23 cellular contexts compared by ENCODE assay signal in genomic region chr20:36015806-36016401, GRCh38. TPM values are rescaled to one million over a fixed set of nuclear protein-coding genes. Genes with fewer than 3 reads are reported as not detected.
A peak's percentile ranks its signal among the peaks of the same experiment; 100 is the strongest.
DNase-seq lines count a peak whose midpoint lies in the region; ATAC-seq, FAIRE-seq and TF ChIP-seq lines count a peak whose summit lies in the region.
"Had no signal": no experiment of that assay in that cellular context is flagged by ENCODE, and none has a peak within 500 bp of the region (broad histone marks: within the 10 kb centered on the region; RNA-seq: fewer than 3 reads in every experiment).

No MANE protein-coding gene starts in this region.

- H3K23ac ChIP-seq in IMR-90 (ENCODE audit: low read depth, low read length) (no peak overlapping the region), H1 (ENCODE audit: insufficient read length) (no peak overlapping the region)

- H4K8ac ChIP-seq in IMR-90 (ENCODE audit: low read depth in 2 of 2, low read length in 2 of 2) = no peak overlapping the region
- H4K8ac ChIP-seq in H1 (ENCODE audit: extremely low read depth, insufficient read depth, low read length) = no peak overlapping the region

- H2BK15ac ChIP-seq in IMR-90 (ENCODE audit: low read depth, low read length) (no peak overlapping the region), H1 (ENCODE audit: low read length) (no peak overlapping the region)

- peaks cover 30% of the 10 kb centered on the region for H3K4me1 Mint-ChIP-seq in osteocyte (ENCODE audit: unreplicated experiment)
- H3K4me1 Mint-ChIP-seq: CD14-positive monocyte; CD8-positive, alpha-beta memory T cell had no signal

- dilution Hi-C loops in IMR-90 (cut with HindIII; ENCODE audit: low sequenced_read_pairs, unreplicated experiment) = no loop called here

- FAIRE-seq in K562 (lab: Jason Lieb, UNC) (no peak), H1 (lab: Jason Lieb, UNC) (no peak)
- FAIRE-seq: D721Med, GM12878, H54 had no signal

- no peaks in the 10 kb centered on the region for H3K9me3 ChIP-seq in IMR-90 (ENCODE audit: control insufficient read depth, insufficient read depth, low read length)
- H3K9me3 ChIP-seq in K562 (replicated peaks; ENCODE audit: control insufficient read depth, insufficient read depth, low read depth, low read length) = no peaks in the 10 kb centered on the region
- H3K9me3 ChIP-seq in H1 (ENCODE audit: insufficient read depth in 2 of 2, low read depth in 1 of 2, low read length in 1 of 2) = no peaks in the 10 kb centered on the region
- H3K9me3 ChIP-seq: BE2C; BLaER1 treated with 17β-estradiol and CSF1 and Interleukin-3, amounts not matched to agents 10 nM and 100 nM; HAP-1 had no signal

- TF ChIP-seq POLR2A in IMR-90 (IDR thresholded peaks at IDR 0.05; ENCODE audit: low read depth, low read length) (no peak), K562 (conservative IDR thresholded peaks at IDR 0.05) (no peak), H1 (IDR thresholded peaks at IDR 0.05; ENCODE audit: control extremely low read depth in 1 of 2, low read depth in 2 of 2, low read length in 2 of 2) (no peak)

- no peak overlapping the region for H3K18ac ChIP-seq in IMR-90 (ENCODE audit: low read depth, low read length)
- H3K18ac ChIP-seq in H1 (ENCODE audit: extremely low read depth, low read length) = no peak overlapping the region

- H3K9me3 Mint-ChIP-seq in osteocyte (ENCODE audit: unreplicated experiment) = no peaks in the 10 kb centered on the region
- H3K9me3 Mint-ChIP-seq: CD4-positive, alpha-beta T cell; CD8-positive, alpha-beta memory T cell; GM23338; HFFc6 had no signal

- CTCF ChIA-PET in IMR-90 (lab: Yijun Ruan, JAX) (interaction anchor here (1.5 kb wide), 1 partner anchor 23 kb away, joined by 3 read pairs; no protein-coding TSS in a partner anchor), K562 (lab: Yijun Ruan, JAX; ENCODE audit: low intra/inter-chr PET ratio) (no interaction called here), H1 (lab: Charles Lee; ENCODE audit: partially characterized antibody) (no interaction called here)

- no peak overlapping the region for H2AFZ ChIP-seq in IMR-90 (replicated peaks; ENCODE audit: low read length, poor library complexity)
- H2AFZ ChIP-seq in K562 (ENCODE audit: low read depth, low read length) = no peak overlapping the region
- no peak overlapping the region for H2AFZ ChIP-seq in H1 (ENCODE audit: low read length)
- H2AFZ ChIP-seq: GM23338 had no signal

- H3K27ac ChIP-seq in IMR-90 (ENCODE audit: insufficient read depth, low read length) (no peak overlapping the region), K562 (ENCODE audit: extremely low read depth, low read depth, low read length) (no peak overlapping the region), H1 (ENCODE audit: low read depth, low read length) (no peak overlapping the region)
- H3K27ac ChIP-seq: BLaER1 treated with 17β-estradiol and CSF1 and Interleukin-3, amounts not matched to agents 10 nM and 100 nM had no signal

- H2BK12ac ChIP-seq in H1 (ENCODE audit: low read depth, low read length) = no peak overlapping the region

- H3K27ac Mint-ChIP-seq in osteocyte (ENCODE audit: unreplicated experiment) = peak overlapping the region; percentile 69
- H3K27ac Mint-ChIP-seq: CD14-positive monocyte; CD4-positive, alpha-beta T cell; CD8-positive, alpha-beta memory T cell; GM23338; HFFc6 had no signal

- POLR2A ChIA-PET in IMR-90 (lab: Charles Lee; ENCODE audit: unreplicated experiment) (interaction anchor here (0.6 kb wide), 1 partner anchor 35 kb away, joined by 4 read pairs; no protein-coding TSS in a partner anchor), K562 (lab: Yijun Ruan, JAX) (no interaction called here), H1 (lab: Charles Lee; ENCODE audit: partially characterized antibody) (no interaction called here)

- no peak overlapping the region for H3K4me2 ChIP-seq in IMR-90 (ENCODE audit: low read depth, low read length)
- no peak overlapping the region for H3K4me2 ChIP-seq in K562 (ENCODE audit: insufficient read depth, low read length)
- no peak overlapping the region for H3K4me2 ChIP-seq in H1 (ENCODE audit: insufficient read depth in 1 of 2, low read depth in 2 of 2, low read length in 2 of 2)
- H3K4me2 ChIP-seq: BLaER1 treated with 17β-estradiol and CSF1 and Interleukin-3, amounts not matched to agents 10 nM and 100 nM; GM23338 had no signal

- H3K36me3 Mint-ChIP-seq in osteocyte (ENCODE audit: unreplicated experiment) = no peaks in the 10 kb centered on the region
- H3K36me3 Mint-ChIP-seq: CD14-positive monocyte; CD8-positive, alpha-beta memory T cell had no signal

- peaks cover 15% of the 10 kb centered on the region for H3K9me1 ChIP-seq in IMR-90 (ENCODE audit: insufficient read depth, low read length)
- no peaks in the 10 kb centered on the region for H3K9me1 ChIP-seq in K562 (ENCODE audit: control insufficient read depth, insufficient read depth, low read length)

- H3K14ac ChIP-seq in IMR-90 (replicated peaks; ENCODE audit: low read depth, low read length) (no peak overlapping the region), H1 (ENCODE audit: insufficient read length) (no peak overlapping the region)

- H3K56ac ChIP-seq in IMR-90 (ENCODE audit: extremely low read depth, insufficient read depth, low read length) (no peak overlapping the region), H1 (replicated peaks; ENCODE audit: insufficient read length, low read depth, low read length) (no peak overlapping the region)

- H3K4ac ChIP-seq in IMR-90 (ENCODE audit: low read depth, low read length) (no peak overlapping the region), H1 (replicated peaks; ENCODE audit: insufficient read length, low read depth, low read length) (no peak overlapping the region)

- TF ChIP-seq EP300 in K562 (IDR thresholded peaks at IDR 0.05; ENCODE audit: low read length) (no peak), H1 (IDR thresholded peaks at IDR 0.05; ENCODE audit: borderline replicate concordance in 1 of 2, low read depth in 2 of 2, low read length in 2 of 2) (no peak)

- H2AK9ac ChIP-seq in IMR-90 (replicated peaks; ENCODE audit: low read depth, low read length, poor library complexity) = no peak overlapping the region

- no peak overlapping the region for H2BK20ac ChIP-seq in IMR-90 (ENCODE audit: low read depth, low read length)
- no peak overlapping the region for H2BK20ac ChIP-seq in H1 (ENCODE audit: low read length)

- H2AK5ac ChIP-seq in IMR-90 (ENCODE audit: low read depth, low read length) (no peak overlapping the region), H1 (ENCODE audit: low read depth, low read length) (no peak overlapping the region)

- BruUV-seq in IMR-90 (replicated peaks; lab: Mats Ljungman, UMichigan) (no TSS peak), K562 (replicated peaks; lab: Mats Ljungman, UMichigan) (no TSS peak)

- no peak overlapping the region for H2BK120ac ChIP-seq in IMR-90 (ENCODE audit: low read depth, low read length)
- H2BK120ac ChIP-seq in H1 (replicated peaks; ENCODE audit: low read depth, low read length) = no peak overlapping the region

- no peaks in the 10 kb centered on the region for H3K36me3 ChIP-seq in IMR-90 (ENCODE audit: control insufficient read depth, insufficient read depth, low read length)
- no peaks in the 10 kb centered on the region for H3K36me3 ChIP-seq in K562 (ENCODE audit: control insufficient read depth, insufficient read depth, low read length)
- H3K36me3 ChIP-seq in H1 (ENCODE audit: control insufficient read depth in 2 of 4, insufficient read depth in 4 of 4, low read length in 3 of 4) = no peaks in the 10 kb centered on the region
- H3K36me3 ChIP-seq: BE2C; BLaER1 treated with 17β-estradiol and CSF1 and Interleukin-3, amounts not matched to agents 10 nM and 100 nM; HAP-1 had no signal

- H4K91ac ChIP-seq in IMR-90 (ENCODE audit: insufficient read depth, low read depth, low read length) (no peak overlapping the region), H1 (replicated peaks; ENCODE audit: insufficient read length, low read length) (no peak overlapping the region)

- H3K4me1 ChIP-seq in IMR-90 (ENCODE audit: control insufficient read depth, insufficient read depth, low read length) (peaks cover 11% of the 10 kb centered on the region), K562 (replicated peaks in 1 of 2; ENCODE audit: control insufficient read depth in 2 of 2, insufficient read depth in 2 of 2, low read length in 2 of 2) (peaks cover 0 to 3% of the 10 kb centered on the region in 2 experiments; a peak in 1 of 5 replicates), H1 (replicated peaks in 1 of 4; ENCODE audit: control insufficient read depth in 3 of 4, insufficient read depth in 4 of 4, low read length in 3 of 4) (peaks cover 0 to 9% (median 4%) of the 10 kb centered on the region in 4 experiments; a peak in 5 of 7 replicates)
- H3K4me1 ChIP-seq: BE2C had no signal

- DNase-seq in IMR-90 = no peak
- DNase-seq in K562 (ENCODE audit: extremely low read depth in 1 of 4, low spot score in 3 of 4) = no peak
- DNase-seq in H1 (ENCODE audit: low read depth in 1 of 2, low spot score in 2 of 2) = no peak
- no peak for DNase-seq in osteocyte (ENCODE audit: extremely low spot score, unreplicated experiment)
- no peak for DNase-seq in NCI-H128 (lab: John Stamatoyannopoulos, UW; ENCODE audit: unreplicated experiment)
- no peak for DNase-seq in NCI-H524 treated with DMSO at 0.1 percent for 48 hours (lab: John Stamatoyannopoulos, UW)
- DNase-seq: AML-193; BE2C; CD4-positive, alpha-beta T cell; CD8-positive, alpha-beta memory T cell; DMS 273 treated with DMSO at 0.1 percent for 48 hours; DMS79; EL; GDM1; HFFc6 had no signal

- H3K4me3 Mint-ChIP-seq in osteocyte (ENCODE audit: unreplicated experiment) = no peak overlapping the region
- H3K4me3 Mint-ChIP-seq: CD14-positive monocyte; CD4-positive, alpha-beta T cell; CD8-positive, alpha-beta memory T cell; GM23338; HFFc6 had no signal

- H3K27me3 Mint-ChIP-seq in osteocyte (ENCODE audit: unreplicated experiment) = no peaks in the 10 kb centered on the region

- TF ChIP-seq RAD21 in IMR-90 (IDR thresholded peaks at IDR 0.05; ENCODE audit: low read length) = no peak
- TF ChIP-seq RAD21 in K562 (CRISPR knock-in tag; conservative IDR thresholded peaks at IDR 0.05 in 1 of 2, IDR thresholded peaks at IDR 0.05 in 1 of 2) = no peak
- no peak for TF ChIP-seq RAD21 in H1 (IDR thresholded peaks at IDR 0.05 in 1 of 2, conservative IDR thresholded peaks at IDR 0.05 in 1 of 2; ENCODE audit: low read depth in 2 of 2, low read length in 2 of 2)

- WGBS in IMR-90 (ENCODE audit: extremely low coverage in 2 of 2, insufficient read length in 1 of 2), 2 experiments = no CpG with 5 or more reads among the region's 1 CpG
- WGBS in K562 (ENCODE audit: insufficient coverage, low coverage, missing lambda C conversion rate) = 13% methylated on average over 1 of the region's 1 CpG
- 95% methylated on average over 1 of the region's 1 CpG; no CpG with 5 or more reads in 1 of the 2 experiments for WGBS in H1 (ENCODE audit: extremely low coverage in 1 of 2, insufficient coverage in 1 of 2, insufficient read length in 1 of 2, insufficient replicate concordance in 2 of 2, low coverage in 1 of 2, low lambda C conversion rate in 2 of 2, missing lambda C conversion rate in 1 of 2), 2 experiments

- H3K4me3 ChIP-seq in IMR-90 (ENCODE audit: insufficient read depth, low read depth, low read length) = no peak overlapping the region
- H3K4me3 ChIP-seq in K562 = no peak overlapping the region
- H3K4me3 ChIP-seq in H1 (ENCODE audit: extremely low read depth in 1 of 4, insufficient read depth in 2 of 4, low read depth in 3 of 4, low read length in 4 of 4) = no peak overlapping the region
- H3K4me3 ChIP-seq: BLaER1 treated with 17β-estradiol and CSF1 and Interleukin-3, amounts not matched to agents 10 nM and 100 nM; GM12878; GM23338; HAP-1 had no signal

- no peak overlapping the region for H2BK5ac ChIP-seq in IMR-90 (ENCODE audit: low read depth, low read length, poor library complexity, severe bottlenecking)
- H2BK5ac ChIP-seq in H1 (ENCODE audit: low read depth, low read length) = no peak overlapping the region

- H3K27me3 ChIP-seq in IMR-90 (ENCODE audit: control insufficient read depth, insufficient read depth, low read length) (peaks cover 3% of the 10 kb centered on the region; the same call in 1 of the 2 replicates), K562 (ENCODE audit: control insufficient read depth in 2 of 2, insufficient read depth in 2 of 2, low read length in 2 of 2) (no peaks in the 10 kb centered on the region), H1 (replicated peaks in 1 of 4; ENCODE audit: control insufficient read depth in 3 of 4, extremely low read depth in 1 of 4, insufficient read depth in 3 of 4, low read length in 3 of 4) (no peaks in the 10 kb centered on the region)
- H3K27me3 ChIP-seq: BE2C; BLaER1 treated with 17β-estradiol and CSF1 and Interleukin-3, amounts not matched to agents 10 nM and 100 nM had no signal

- H4K5ac ChIP-seq in IMR-90 (ENCODE audit: low read depth, low read length) (no peak overlapping the region), H1 (ENCODE audit: insufficient read length, low read depth, low read length) (no peak overlapping the region)

- H3K9ac ChIP-seq in IMR-90 (ENCODE audit: low read depth, low read length) = no peak overlapping the region
- H3K9ac ChIP-seq in K562 (ENCODE audit: insufficient read depth in 1 of 2, low read depth in 2 of 2, low read length in 2 of 2) = no peak overlapping the region
- no peak overlapping the region for H3K9ac ChIP-seq in H1 (replicated peaks in 1 of 4; ENCODE audit: extremely low read depth in 1 of 4, low read depth in 3 of 4, low read length in 3 of 4)
- H3K9ac ChIP-seq: BLaER1 treated with 17β-estradiol and CSF1 and Interleukin-3, amounts not matched to agents 10 nM and 100 nM had no signal

- no peaks in the 10 kb centered on the region; a peak in 1 of 4 replicates for H3K79me1 ChIP-seq in IMR-90 (ENCODE audit: low read depth in 1 of 2, low read length in 2 of 2)
- no peaks in the 10 kb centered on the region for H3K79me1 ChIP-seq in H1 (ENCODE audit: low read depth, low read length)

- no peak for TF ChIP-seq CTCF in IMR-90 (conservative IDR thresholded peaks at IDR 0.05; ENCODE audit: low read depth, low read length)
- no peak for TF ChIP-seq CTCF in K562 (IDR thresholded peaks at IDR 0.05 in 2 of 3, conservative IDR thresholded peaks at IDR 0.05 in 1 of 3; ENCODE audit: insufficient read depth in 2 of 3, low read depth in 1 of 3, low read length in 3 of 3)
- TF ChIP-seq CTCF in H1 (IDR thresholded peaks at IDR 0.05; ENCODE audit: control extremely low read depth in 1 of 3, insufficient read depth in 1 of 3, low read depth in 1 of 3, low read length in 3 of 3) = no peak
- TF ChIP-seq CTCF in osteocyte (IDR thresholded peaks at IDR 0.05) = no peak

- ATAC-seq in IMR-90 (ENCODE audit: low read depth) (no peak), K562 (no peak), GM18867 (IDR thresholded peaks at IDR 0.05; ENCODE audit: unreplicated experiment) (no peak)
- ATAC-seq: GM12878, GM23338 had no signal

- in situ Hi-C loops in IMR-90 (cut with MboI; ENCODE audit: low sequenced_read_pairs) (no loop called here), K562 (cut with MboI) (no loop called here)

- H4K20me1 ChIP-seq in IMR-90 (ENCODE audit: insufficient read depth, low read length) (no peaks in the 10 kb centered on the region), K562 (replicated peaks; ENCODE audit: control insufficient read depth, insufficient read depth, low read length) (no peaks in the 10 kb centered on the region), H1 (replicated peaks in 1 of 2; ENCODE audit: control insufficient read depth in 1 of 2, insufficient read depth in 2 of 2, low read length in 2 of 2) (no peaks in the 10 kb centered on the region)
- H4K20me1 ChIP-seq: BLaER1 treated with 17β-estradiol and CSF1 and Interleukin-3, amounts not matched to agents 10 nM and 100 nM had no signal

- no peaks in the 10 kb centered on the region for H3K23me2 ChIP-seq in H1 (ENCODE audit: low read depth, low read length)

- intact Hi-C loops in IMR-90 (cut with micrococcal nuclease) = no loop called here
- intact Hi-C loops in K562 (cut with micrococcal nuclease) = no loop called here

- H3K79me2 ChIP-seq in K562 (ENCODE audit: control insufficient read depth, insufficient read depth, low read length) (no peaks in the 10 kb centered on the region), H1 (ENCODE audit: control insufficient read depth in 1 of 2, insufficient read depth in 2 of 2, low read length in 2 of 2) (no peaks in the 10 kb centered on the region)

RNA-seq across cellular contexts. Expression of gene CNBD2, which starts 47.5 kb away (rescaled TPM):
- total RNA-seq in IMR-90 (2012; rRNA removed) = 0.56 and 0.90 TPM in 2 replicates
- 1.7 and 2.5 TPM in 2 replicates for polyA plus RNA-seq in IMR-90 (2012; rRNA removed)
- 2.2 and 6.3 TPM in 2 replicates for polyA plus RNA-seq in IMR-90 (2012; cell fraction: cytosol; rRNA removed)
- 3.4 and 4.2 TPM in 2 replicates for polyA plus RNA-seq in IMR-90 (2012; cell fraction: nucleus; rRNA removed; ENCODE audit: low replicate concordance)
- 4.9 and 7.0 TPM in 2 replicates for total RNA-seq in K562 (2011; cell fraction: chromatin; rRNA removed; ENCODE audit: low replicate concordance)
- 9.5 and 11.5 TPM in 2 replicates for total RNA-seq in K562 (2011; cell fraction: nucleolus; rRNA removed)
- total RNA-seq in K562 (2011; cell fraction: nucleoplasm; rRNA removed) = 9.8 and 14.6 TPM in 2 replicates
- 5.9 and 6.6 TPM in 2 replicates for total RNA-seq in K562 (2014; rRNA removed)
- 3.2 and 3.7 TPM in 2 replicates for total RNA-seq in K562 (2014; rRNA removed; fragmentation: Illumina TruSeq; extraction: Trizol)
- total RNA-seq in K562 (2015; rRNA removed; fragmentation: Illumina TruSeq; extraction: Trizol) = 5.4 and 6.2 TPM in 2 replicates
- total RNA-seq in K562 (2021) = 4.5 and 5.3 TPM in 2 replicates
- polyA plus RNA-seq in K562 (2011; rRNA removed) = 8.8 and 11.8 TPM in 2 replicates
- polyA plus RNA-seq in K562 (2011; cell fraction: cytosol; rRNA removed) = 8.1 and 9.4 TPM in 2 replicates
- polyA plus RNA-seq in K562 (2011; cell fraction: nucleus; rRNA removed) = 19.5 and 25.3 TPM in 2 replicates
- 1.7 and 5.6 TPM in 2 replicates for polyA plus RNA-seq in K562 (2012)
- polyA plus RNA-seq in K562 (2014; fragmentation: Illumina TruSeq; extraction: Trizol) = 5.3 and 6.6 TPM in 2 replicates
- polyA plus RNA-seq in K562 (2014; fragmentation: Nextera tagmentation; extraction: Ambion mirVana) = 1 to 10 TPM; 3.4 to 4.1 TPM
- polyA plus RNA-seq in K562 (2014; rRNA removed) = 16.8 and 17.5 TPM in 2 replicates
- 3.4 and 4.2 TPM in 2 replicates for polyA minus RNA-seq in K562 (2011; rRNA and poly(A)+ RNA removed)
- polyA minus RNA-seq in K562 (2011; cell fraction: cytosol; rRNA and poly(A)+ RNA removed) = not detected in 2 replicates
- 3.1 and 8.7 TPM in 2 replicates for polyA minus RNA-seq in K562 (2011; cell fraction: nucleus; rRNA and poly(A)+ RNA removed)
- total RNA-seq in H1 (2021; fragmentation: NEBNext Ultra II Directional; extraction: Animal tissue kit (Norgen Biotek cat#: 25700)) = 1.8 and 2.6 TPM in 2 replicates
- 3.2 and 4.5 TPM in 2 replicates for polyA plus RNA-seq in H1 (2011; rRNA removed)
- 5.0 TPM for polyA plus RNA-seq in H1 (2011; cell fraction: cytosol; rRNA removed)
- polyA plus RNA-seq in H1 (2011; cell fraction: nucleus; rRNA removed) = 3.8 TPM
- 1.9 to 2.5 TPM (median 2.0 TPM) in 4 replicates for polyA plus RNA-seq in H1 (2012, experiment 1 of 2)
- 2.7 TPM for polyA plus RNA-seq in H1 (2012, experiment 2 of 2)
- 4.3 TPM for polyA plus RNA-seq in H1 (2013, experiment 1 of 2)
- polyA plus RNA-seq in H1 (2013, experiment 2 of 2) = 4.0 TPM
- 1.6 and 2.0 TPM in 2 replicates for polyA minus RNA-seq in H1 (2011; rRNA and poly(A)+ RNA removed)
- polyA minus RNA-seq in H1 (2011; cell fraction: cytosol; rRNA and poly(A)+ RNA removed) = not detected
- polyA minus RNA-seq in H1 (2011; cell fraction: nucleus; rRNA and poly(A)+ RNA removed) = 4.3 TPM
- 3.8 and 4.6 TPM in 2 replicates for total RNA-seq in osteocyte
- polyA plus RNA-seq: GM23338 had no signal
